ENCODE assay signal across 8 cellular contexts in genomic region chr5:172479034-172479783, GRCh38. TPM values are rescaled to one million over a fixed set of nuclear protein-coding genes. Genes with fewer than 3 reads are reported as not detected.
DNase-seq lines count a peak whose midpoint lies in the region; ATAC-seq and FAIRE-seq lines count a peak whose summit lies in the region.

No MANE protein-coding gene starts in this region.

- ATAC-seq in GM18867 (IDR thresholded peaks at IDR 0.05; ENCODE audit: unreplicated experiment) (peak; percentile 59), esophagus mucosa (peak; percentile 97)
- ATAC-seq in stimulated activated naive CD8-positive, alpha-beta T cell treated with anti-CD3 and anti-CD28 coated beads, Interleukin-15, Interleukin-2, amounts not matched to agents 100 U/mL and 50 U/mL, for 24 hours, result peak; percentile 94

- peak; percentile 84 for FAIRE-seq in HTR-8/SVneo (lab: Jason Lieb, UNC)

- DNase-seq in AG08396 (ENCODE audit: low spot score) (peak; percentile 90), HTR-8/SVneo (ENCODE audit: insufficient read length, low spot score) (peak; percentile 87), NOMO-1 treated with dmso at 0.1 percent for 144 hours (lab: John Stamatoyannopoulos, UW; ENCODE audit: unreplicated experiment) (peak; percentile 59), activated T-cell treated with anti-CD3 and anti-CD28 coated beads for 24 hours (ENCODE audit: low read depth) (peak; percentile 55), mucosa of gallbladder (ENCODE audit: low spot score) (peak; percentile 88)
- peak; percentile 72 for DNase-seq in stimulated activated naive CD8-positive, alpha-beta T cell treated with anti-CD3 and anti-CD28 coated beads, Interleukin-15, Interleukin-2, amounts not matched to agents 100 U/mL and 50 U/mL, for 24 hours

RNA-seq across cellular contexts. Expression of gene SH3PXD2B, which starts 24.9 kb away (rescaled TPM):
- total RNA-seq in esophagus mucosa, result 16.5 TPM
- total RNA-seq in mucosa of gallbladder, result 30.6 TPM

Comparison
In these comparisons a context has a peak if more than half of its experiments do, and no peak if none do; other contexts are left out.
1. Peak in every context shown above with its lines: DNase-seq and ATAC-seq.